1 cellular context compared by ENCODE assay signal in the genomic region with DNA sequence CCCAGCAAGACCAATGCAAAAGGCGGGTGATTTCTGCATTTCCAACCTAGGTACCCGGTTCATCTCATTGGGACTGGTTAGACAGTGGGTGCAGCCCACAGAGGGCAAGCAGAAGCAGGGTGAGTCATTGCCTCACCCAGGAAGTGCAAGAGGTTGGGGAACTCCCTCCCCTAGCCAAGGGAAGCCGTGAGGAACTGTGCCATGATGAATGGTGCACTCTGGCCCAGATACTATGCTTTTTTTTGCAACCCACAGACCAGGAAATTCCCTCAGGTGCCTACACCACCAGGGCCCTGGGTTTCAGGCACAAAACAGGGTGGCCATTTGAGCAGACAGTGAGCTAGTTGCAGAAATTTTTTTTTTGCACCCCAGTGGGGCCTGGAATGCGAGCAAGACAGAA.
TF ChIP-seq lines count a peak whose summit lies in the region.

No MANE protein-coding gene starts in this region.

TF ChIP-seq in GM12878, 131 proteins besides CTCF, POLR2A, EP300 and RAD21 (continued from another document and continues in another):
- TF ChIP-seq NKRF (conservative IDR thresholded peaks at IDR 0.05) (no peak), ASH2L (IDR thresholded peaks at IDR 0.05; ENCODE audit: borderline replicate concordance, low read depth) (no peak), RUNX3 (IDR thresholded peaks at IDR 0.05; ENCODE audit: low read length) (peak; percentile 87), BACH1 (IDR thresholded peaks at IDR 0.05; ENCODE audit: borderline replicate concordance) (peak; percentile 27; the same call in 1 of the 2 replicates), NR2C2 (IDR thresholded peaks at IDR 0.05; ENCODE audit: borderline replicate concordance, control insufficient read depth, insufficient read length, low read depth) (no peak), IRF3 (IDR thresholded peaks at IDR 0.05) (no peak), EZH2 (IDR thresholded peaks at IDR 0.05; ENCODE audit: borderline replicate concordance, control insufficient read depth, low read depth, low read length) (no peak), CHD4 (IDR thresholded peaks at IDR 0.05) (no peak), EGR1 (IDR thresholded peaks at IDR 0.05; ENCODE audit: borderline replicate concordance in 1 of 2, low read depth in 2 of 2, low read length in 2 of 2) (no peak), FOXM1 (IDR thresholded peaks at IDR 0.05; ENCODE audit: low read depth, low read length) (no peak), RB1 (IDR thresholded peaks at IDR 0.05; ENCODE audit: borderline replicate concordance) (no peak), MTA3 (IDR thresholded peaks at IDR 0.05; ENCODE audit: borderline replicate concordance, low read length) (peak; percentile 29; the same call in 1 of the 2 replicates), SREBF1 (IDR thresholded peaks at IDR 0.05; ENCODE audit: low read length) (no peak), SRF (IDR thresholded peaks at IDR 0.05; ENCODE audit: low read depth in 2 of 2, low read length in 2 of 2) (no peak), LARP7 (IDR thresholded peaks at IDR 0.05) (no peak), SKIL (IDR thresholded peaks at IDR 0.05; ENCODE audit: low read depth, poor library complexity, severe bottlenecking) (no peak), TCF3 (IDR thresholded peaks at IDR 0.05; ENCODE audit: borderline replicate concordance, insufficient read depth, low read depth, low read length) (peak; percentile 9; the same call in 1 of the 2 replicates), IRF4 (IDR thresholded peaks at IDR 0.05; ENCODE audit: low read depth, low read length) (peak; percentile 73; the same call in 1 of the 2 replicates), MTA2 (IDR thresholded peaks at IDR 0.05; ENCODE audit: low read depth) (peak; percentile 59), ZBTB40 (IDR thresholded peaks at IDR 0.05; ENCODE audit: borderline replicate concordance) (no peak), KDM1A (IDR thresholded peaks at IDR 0.05; ENCODE audit: borderline replicate concordance) (no peak), ATF7 (IDR thresholded peaks at IDR 0.05; ENCODE audit: low read depth) (peak; percentile 60), POU2F2 (IDR thresholded peaks at IDR 0.05; ENCODE audit: borderline replicate concordance, low read depth, low read length) (peak; percentile 17; the same call in 1 of the 3 replicates), PRDM15 (CRISPR knock-in tag; IDR thresholded peaks at IDR 0.05) (no peak), SUPT20H (IDR thresholded peaks at IDR 0.05; ENCODE audit: borderline replicate concordance, control insufficient read depth, low read depth, low read length) (no peak), GATAD2B (conservative IDR thresholded peaks at IDR 0.05; ENCODE audit: low read depth) (peak; percentile 58; the same call in 1 of the 2 replicates)
- TF ChIP-seq, protein P1, sequence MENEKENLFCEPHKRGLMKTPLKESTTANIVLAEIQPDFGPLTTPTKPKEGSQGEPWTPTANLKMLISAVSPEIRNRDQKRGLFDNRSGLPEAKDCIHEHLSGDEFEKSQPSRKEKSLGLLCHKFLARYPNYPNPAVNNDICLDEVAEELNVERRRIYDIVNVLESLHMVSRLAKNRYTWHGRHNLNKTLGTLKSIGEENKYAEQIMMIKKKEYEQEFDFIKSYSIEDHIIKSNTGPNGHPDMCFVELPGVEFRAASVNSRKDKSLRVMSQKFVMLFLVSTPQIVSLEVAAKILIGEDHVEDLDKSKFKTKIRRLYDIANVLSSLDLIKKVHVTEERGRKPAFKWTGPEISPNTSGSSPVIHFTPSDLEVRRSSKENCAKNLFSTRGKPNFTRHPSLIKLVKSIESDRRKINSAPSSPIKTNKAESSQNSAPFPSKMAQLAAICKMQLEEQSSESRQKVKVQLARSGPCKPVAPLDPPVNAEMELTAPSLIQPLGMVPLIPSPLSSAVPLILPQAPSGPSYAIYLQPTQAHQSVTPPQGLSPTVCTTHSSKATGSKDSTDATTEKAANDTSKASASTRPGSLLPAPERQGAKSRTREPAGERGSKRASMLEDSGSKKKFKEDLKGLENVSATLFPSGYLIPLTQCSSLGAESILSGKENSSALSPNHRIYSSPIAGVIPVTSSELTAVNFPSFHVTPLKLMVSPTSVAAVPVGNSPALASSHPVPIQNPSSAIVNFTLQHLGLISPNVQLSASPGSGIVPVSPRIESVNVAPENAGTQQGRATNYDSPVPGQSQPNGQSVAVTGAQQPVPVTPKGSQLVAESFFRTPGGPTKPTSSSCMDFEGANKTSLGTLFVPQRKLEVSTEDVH (IDR thresholded peaks at IDR 0.05; ENCODE audit: low read depth, partially characterized antibody), result no peak
- TF ChIP-seq, protein P2, sequence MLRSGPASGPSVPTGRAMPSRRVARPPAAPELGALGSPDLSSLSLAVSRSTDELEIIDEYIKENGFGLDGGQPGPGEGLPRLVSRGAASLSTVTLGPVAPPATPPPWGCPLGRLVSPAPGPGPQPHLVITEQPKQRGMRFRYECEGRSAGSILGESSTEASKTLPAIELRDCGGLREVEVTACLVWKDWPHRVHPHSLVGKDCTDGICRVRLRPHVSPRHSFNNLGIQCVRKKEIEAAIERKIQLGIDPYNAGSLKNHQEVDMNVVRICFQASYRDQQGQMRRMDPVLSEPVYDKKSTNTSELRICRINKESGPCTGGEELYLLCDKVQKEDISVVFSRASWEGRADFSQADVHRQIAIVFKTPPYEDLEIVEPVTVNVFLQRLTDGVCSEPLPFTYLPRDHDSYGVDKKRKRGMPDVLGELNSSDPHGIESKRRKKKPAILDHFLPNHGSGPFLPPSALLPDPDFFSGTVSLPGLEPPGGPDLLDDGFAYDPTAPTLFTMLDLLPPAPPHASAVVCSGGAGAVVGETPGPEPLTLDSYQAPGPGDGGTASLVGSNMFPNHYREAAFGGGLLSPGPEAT (IDR thresholded peaks at IDR 0.05; ENCODE audit: low read depth), result no peak
- TF ChIP-seq, protein P3, sequence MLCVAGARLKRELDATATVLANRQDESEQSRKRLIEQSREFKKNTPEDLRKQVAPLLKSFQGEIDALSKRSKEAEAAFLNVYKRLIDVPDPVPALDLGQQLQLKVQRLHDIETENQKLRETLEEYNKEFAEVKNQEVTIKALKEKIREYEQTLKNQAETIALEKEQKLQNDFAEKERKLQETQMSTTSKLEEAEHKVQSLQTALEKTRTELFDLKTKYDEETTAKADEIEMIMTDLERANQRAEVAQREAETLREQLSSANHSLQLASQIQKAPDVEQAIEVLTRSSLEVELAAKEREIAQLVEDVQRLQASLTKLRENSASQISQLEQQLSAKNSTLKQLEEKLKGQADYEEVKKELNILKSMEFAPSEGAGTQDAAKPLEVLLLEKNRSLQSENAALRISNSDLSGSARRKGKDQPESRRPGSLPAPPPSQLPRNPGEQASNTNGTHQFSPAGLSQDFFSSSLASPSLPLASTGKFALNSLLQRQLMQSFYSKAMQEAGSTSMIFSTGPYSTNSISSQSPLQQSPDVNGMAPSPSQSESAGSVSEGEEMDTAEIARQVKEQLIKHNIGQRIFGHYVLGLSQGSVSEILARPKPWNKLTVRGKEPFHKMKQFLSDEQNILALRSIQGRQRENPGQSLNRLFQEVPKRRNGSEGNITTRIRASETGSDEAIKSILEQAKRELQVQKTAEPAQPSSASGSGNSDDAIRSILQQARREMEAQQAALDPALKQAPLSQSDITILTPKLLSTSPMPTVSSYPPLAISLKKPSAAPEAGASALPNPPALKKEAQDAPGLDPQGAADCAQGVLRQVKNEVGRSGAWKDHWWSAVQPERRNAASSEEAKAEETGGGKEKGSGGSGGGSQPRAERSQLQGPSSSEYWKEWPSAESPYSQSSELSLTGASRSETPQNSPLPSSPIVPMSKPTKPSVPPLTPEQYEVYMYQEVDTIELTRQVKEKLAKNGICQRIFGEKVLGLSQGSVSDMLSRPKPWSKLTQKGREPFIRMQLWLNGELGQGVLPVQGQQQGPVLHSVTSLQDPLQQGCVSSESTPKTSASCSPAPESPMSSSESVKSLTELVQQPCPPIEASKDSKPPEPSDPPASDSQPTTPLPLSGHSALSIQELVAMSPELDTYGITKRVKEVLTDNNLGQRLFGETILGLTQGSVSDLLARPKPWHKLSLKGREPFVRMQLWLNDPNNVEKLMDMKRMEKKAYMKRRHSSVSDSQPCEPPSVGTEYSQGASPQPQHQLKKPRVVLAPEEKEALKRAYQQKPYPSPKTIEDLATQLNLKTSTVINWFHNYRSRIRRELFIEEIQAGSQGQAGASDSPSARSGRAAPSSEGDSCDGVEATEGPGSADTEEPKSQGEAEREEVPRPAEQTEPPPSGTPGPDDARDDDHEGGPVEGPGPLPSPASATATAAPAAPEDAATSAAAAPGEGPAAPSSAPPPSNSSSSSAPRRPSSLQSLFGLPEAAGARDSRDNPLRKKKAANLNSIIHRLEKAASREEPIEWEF (IDR thresholded peaks at IDR 0.05; ENCODE audit: insufficient replicate concordance, low read depth, low read length), result no peak
